ENCODE assay signal across 2 cellular contexts in genomic region chr4:3239342-3239741, GRCh38.
A peak's percentile ranks its signal among the peaks of the same experiment; 100 is the strongest.
TF ChIP-seq lines count a peak whose summit lies in the region.

No MANE protein-coding gene starts in this region.

TF ChIP-seq in HepG2, 621 proteins besides CTCF, POLR2A, EP300 and RAD21:
- TF ChIP-seq CREM (IDR thresholded peaks at IDR 0.05) (no peak), CREM (CRISPR knock-in tag; IDR thresholded peaks at IDR 0.05) (no peak), ZNF619 (CRISPR knock-in tag; IDR thresholded peaks at IDR 0.05) (no peak), SETDB1 (CRISPR knock-in tag; IDR thresholded peaks at IDR 0.05; ENCODE audit: borderline replicate concordance) (no peak), ZBTB10 (CRISPR knock-in tag; IDR thresholded peaks at IDR 0.05; ENCODE audit: borderline replicate concordance) (no peak), RBM22 (optimal IDR thresholded peaks at IDR 0.05; ENCODE audit: low read length) (peak; percentile 33)
TF ChIP-seq in HepG2: peak in this region for 1.

TF ChIP-seq in K562, 482 proteins besides CTCF, POLR2A, EP300 and RAD21:
- TF ChIP-seq PCBP2 (IDR thresholded peaks at IDR 0.05; ENCODE audit: low read depth, low read length, poor library complexity, severe bottlenecking): no peak
- no peak for TF ChIP-seq MBD2 (IDR thresholded peaks at IDR 0.05; ENCODE audit: borderline replicate concordance, low read depth)
- peak; percentile 25; the same call in 1 of the 2 replicates for TF ChIP-seq RBFOX2 (IDR thresholded peaks at IDR 0.05; ENCODE audit: low read depth, low read length)
- no peak for TF ChIP-seq IRF2 (CRISPR knock-in tag; IDR thresholded peaks at IDR 0.05)
- no peak for TF ChIP-seq MED1 (CRISPR knock-in tag; IDR thresholded peaks at IDR 0.05; ENCODE audit: borderline replicate concordance)
- TF ChIP-seq MLLT1 (IDR thresholded peaks at IDR 0.05): no peak
- no peak for TF ChIP-seq SNRNP70 (optimal IDR thresholded peaks at IDR 0.05; ENCODE audit: low read depth, low read length)
